ENCODE assay signal across 8 cellular contexts in genomic region chr20:20017852-20018245, GRCh38. TPM values are rescaled to one million over a fixed set of nuclear protein-coding genes. Genes with fewer than 3 reads are reported as not detected.
DNase-seq lines count a peak whose midpoint lies in the region; ATAC-seq and TF ChIP-seq lines count a peak whose summit lies in the region.

No MANE protein-coding gene starts in this region.

- no TSS peak for BruUV-seq in Panc1 (replicated peaks; lab: Mats Ljungman, UMichigan)

- peak overlapping the region; percentile 85 for H3K27ac ChIP-seq in CD4-positive, alpha-beta memory T cell (ENCODE audit: low read depth, low read length)
- H3K27ac ChIP-seq in Panc1 (ENCODE audit: low read length): peak overlapping the region; percentile 88

- intact Hi-C loops in CD4-positive, alpha-beta memory T cell (cut with micrococcal nuclease): loop anchor here (1.0 to 10.0 kb wide), 3 partner anchors 34 to 1431 kb away; partner anchors contain the start of genes CFAP61, CRNKL1, DTD1 and RALGAPA2
- intact Hi-C loops in Panc1 (cut with micrococcal nuclease; ENCODE audit: unreplicated experiment): no loop called here

- no peaks in the 10 kb centered on the region for H3K27me3 ChIP-seq in CD4-positive, alpha-beta memory T cell (ENCODE audit: insufficient read depth, low read length)
- no peaks in the 10 kb centered on the region for H3K27me3 ChIP-seq in HAP-1 (ENCODE audit: low read depth)
- no peaks in the 10 kb centered on the region for H3K27me3 ChIP-seq in Panc1 (ENCODE audit: control insufficient read depth, insufficient read depth, low read length)

- no peak for TF ChIP-seq CTCF in Panc1 (IDR thresholded peaks at IDR 0.05)

- H3K36me3 ChIP-seq in CD4-positive, alpha-beta memory T cell (ENCODE audit: insufficient read depth, low read length): no peaks in the 10 kb centered on the region
- H3K36me3 ChIP-seq in HAP-1 (replicated peaks) (peaks cover 18% of the 10 kb centered on the region), Panc1 (ENCODE audit: control insufficient read depth, insufficient read depth, low read length) (no peaks in the 10 kb centered on the region; the same call in 1 of the 2 replicates)

- CTCF ChIA-PET in CD4-positive, alpha-beta memory T cell (lab: Charles Lee; ENCODE audit: partially characterized antibody): interaction anchor here (1.2 to 3.1 kb wide), 3 partner anchors 9 to 34 kb away, joined by 3 to 40 read pairs (median 6); partner anchors contain the start of genes CFAP61 and CRNKL1
- CTCF ChIA-PET in Panc1 (lab: Charles Lee): no interaction called here

- no peak for ATAC-seq in Panc1
- ATAC-seq in effector memory CD8-positive, alpha-beta T cell (replicated peaks): peak; percentile 17
- peak in 1 of 2 donors; percentile 22 for ATAC-seq in naive thymus-derived CD8-positive, alpha-beta T cell
- no peak for ATAC-seq in GM18867 (IDR thresholded peaks at IDR 0.05; ENCODE audit: unreplicated experiment)

- peak overlapping the region; percentile 61 to 70 for H3K4me3 ChIP-seq in CD4-positive, alpha-beta memory T cell (ENCODE audit: low read length in 2 of 2)
- H3K4me3 ChIP-seq in HAP-1 (peak overlapping the region; percentile 86), Panc1 (ENCODE audit: low read depth in 2 of 2, low read length in 2 of 2) (peak overlapping the region; percentile 80 to 90)

- peaks cover 7 to 20% of the 10 kb centered on the region in 2 donors for H3K36me3 Mint-ChIP-seq in CD4-positive, alpha-beta memory T cell
- H3K36me3 Mint-ChIP-seq in effector memory CD8-positive, alpha-beta T cell (ENCODE audit: insufficient read depth): peaks cover 15% of the 10 kb centered on the region
- peaks cover 0 to 14% (median 1%) of the 10 kb centered on the region in 3 donors for H3K36me3 Mint-ChIP-seq in naive thymus-derived CD8-positive, alpha-beta T cell

- peak overlapping the region; percentile 84 to 94 (median 89) for H3K4me3 Mint-ChIP-seq in CD4-positive, alpha-beta memory T cell
- H3K4me3 Mint-ChIP-seq in effector memory CD8-positive, alpha-beta T cell: peak overlapping the region; percentile 92 to 93
- peak overlapping the region; percentile 82 to 95 (median 90) for H3K4me3 Mint-ChIP-seq in naive thymus-derived CD8-positive, alpha-beta T cell

- H3K9me3 Mint-ChIP-seq in CD4-positive, alpha-beta memory T cell: no peaks in the 10 kb centered on the region
- no peaks in the 10 kb centered on the region for H3K9me3 Mint-ChIP-seq in effector memory CD8-positive, alpha-beta T cell
- H3K9me3 Mint-ChIP-seq in naive thymus-derived CD8-positive, alpha-beta T cell: no peaks in the 10 kb centered on the region

- DNase-seq in CD4-positive, alpha-beta memory T cell: peak in 3 of 5 donors; percentile 7 to 18 (median 10)
- DNase-seq in HAP-1 (ENCODE audit: low spot score in 2 of 2): no peak
- DNase-seq in Panc1 (ENCODE audit: low read depth, low spot score): no peak
- DNase-seq in effector memory CD8-positive, alpha-beta T cell: no peak
- peak in 3 of 10 donors; percentile 3 to 23 (median 14) for DNase-seq in naive thymus-derived CD8-positive, alpha-beta T cell
- no peak for DNase-seq in inferior parietal cortex (ENCODE audit: extremely low spot score)
- DNase-seq in D341Med (ENCODE audit: low spot score): no peak

- peaks cover 35 to 58% (median 47%) of the 10 kb centered on the region in 4 donors for H3K4me1 Mint-ChIP-seq in CD4-positive, alpha-beta memory T cell
- peaks cover 36 to 44% of the 10 kb centered on the region in 2 donors for H3K4me1 Mint-ChIP-seq in effector memory CD8-positive, alpha-beta T cell (ENCODE audit: low read depth in 2 of 2)
- H3K4me1 Mint-ChIP-seq in naive thymus-derived CD8-positive, alpha-beta T cell: peaks cover 31 to 65% (median 53%) of the 10 kb centered on the region in 4 donors

- no peaks in the 10 kb centered on the region for H3K9me3 ChIP-seq in CD4-positive, alpha-beta memory T cell (ENCODE audit: control insufficient read depth in 1 of 2, low read length in 2 of 2)
- no peaks in the 10 kb centered on the region for H3K9me3 ChIP-seq in HAP-1
- H3K9me3 ChIP-seq in Panc1 (ENCODE audit: control insufficient read depth, insufficient read depth, low read depth, low read length): no peaks in the 10 kb centered on the region

- H3K27ac Mint-ChIP-seq in CD4-positive, alpha-beta memory T cell: peak overlapping the region; percentile 38 to 92 (median 88)
- H3K27ac Mint-ChIP-seq in effector memory CD8-positive, alpha-beta T cell: peak overlapping the region; percentile 96
- H3K27ac Mint-ChIP-seq in naive thymus-derived CD8-positive, alpha-beta T cell: peak overlapping the region; percentile 61 to 96 (median 93)

- no peaks in the 10 kb centered on the region for H3K27me3 Mint-ChIP-seq in CD4-positive, alpha-beta memory T cell
- H3K27me3 Mint-ChIP-seq in effector memory CD8-positive, alpha-beta T cell: no peaks in the 10 kb centered on the region
- no peaks in the 10 kb centered on the region for H3K27me3 Mint-ChIP-seq in naive thymus-derived CD8-positive, alpha-beta T cell

- peaks cover 54% of the 10 kb centered on the region for H3K4me1 ChIP-seq in CD4-positive, alpha-beta memory T cell (ENCODE audit: insufficient read depth, low read length)
- H3K4me1 ChIP-seq in HAP-1: peaks cover 14% of the 10 kb centered on the region
- peaks cover 26% of the 10 kb centered on the region for H3K4me1 ChIP-seq in Panc1 (ENCODE audit: control insufficient read depth, insufficient read depth, low read length)

- POLR2A ChIA-PET in CD4-positive, alpha-beta memory T cell (lab: Charles Lee; ENCODE audit: partially characterized antibody): interaction anchor here (0.7 to 7.4 kb wide), 4 partner anchors 10 to 1085 kb away, joined by 3 to 84 read pairs (median 4); partner anchors contain the start of genes CFAP61 and CRNKL1
- POLR2A ChIA-PET in Panc1 (lab: Charles Lee): no interaction called here
- POLR2A ChIA-PET in naive thymus-derived CD8-positive, alpha-beta T cell (lab: Charles Lee): interaction anchor here (0.8 to 2.1 kb wide), 3 partner anchors 10 to 34 kb away, joined by 4 to 48 read pairs (median 9); partner anchors contain the start of genes CFAP61 and CRNKL1

- in situ Hi-C loops in HAP-1 (cut with MboI; ENCODE audit: low sequenced_read_pairs): no loop called here
- in situ Hi-C loops in Panc1 (cut with HindIII; ENCODE audit: low pct_unique_long_range_greater_than_20kb, low sequenced_read_pairs): no loop called here

RNA-seq across cellular contexts. Expression of gene NAA20, which starts 0.7 kb away (rescaled TPM):
- total RNA-seq in CD4-positive, alpha-beta memory T cell: 10 to 100 TPM; 32.5 to 33.5 TPM
- polyA plus RNA-seq in CD4-positive, alpha-beta memory T cell: 100 to 1,000 TPM in 1 of 2 donors, 10 to 100 TPM in 1; 80.0 to 116 TPM
- 65.6 TPM for total RNA-seq in Panc1 (2021; ENCODE audit: unreplicated experiment)
- 56.9 TPM for polyA plus RNA-seq in Panc1 (2012; ENCODE audit: insufficient read length)
- total RNA-seq in naive thymus-derived CD8-positive, alpha-beta T cell: 10 to 100 TPM; 40.9 to 41.5 TPM
- 10 to 100 TPM; 75.0 to 82.4 (median 79.9) TPM for polyA plus RNA-seq in naive thymus-derived CD8-positive, alpha-beta T cell

RNA-seq across cellular contexts. Expression of gene CRNKL1, which starts 34.4 kb away (rescaled TPM):
- total RNA-seq in CD4-positive, alpha-beta memory T cell: 10 to 100 TPM; 30.0 to 32.9 TPM
- 10 to 100 TPM; 10.4 to 16.1 TPM for polyA plus RNA-seq in CD4-positive, alpha-beta memory T cell
- 16.4 TPM for total RNA-seq in Panc1 (2021; ENCODE audit: unreplicated experiment)
- 13.1 TPM for polyA plus RNA-seq in Panc1 (2012; ENCODE audit: insufficient read length)
- 10 to 100 TPM; 26.7 to 34.3 TPM for total RNA-seq in naive thymus-derived CD8-positive, alpha-beta T cell
- 10 to 100 TPM in 1 of 3 donors, 1 to 10 TPM in 2; 6.9 to 14.6 (median 9.0) TPM for polyA plus RNA-seq in naive thymus-derived CD8-positive, alpha-beta T cell

RNA-seq across cellular contexts. Expression of gene CFAP61, which starts 34.5 kb away (rescaled TPM):
- total RNA-seq in CD4-positive, alpha-beta memory T cell: not detected
- not detected for polyA plus RNA-seq in CD4-positive, alpha-beta memory T cell
- total RNA-seq in Panc1 (2021; ENCODE audit: unreplicated experiment): 0.28 TPM
- polyA plus RNA-seq in Panc1 (2012; ENCODE audit: insufficient read length): not detected
- not detected for total RNA-seq in naive thymus-derived CD8-positive, alpha-beta T cell
- not detected for polyA plus RNA-seq in naive thymus-derived CD8-positive, alpha-beta T cell

Comparison
In these comparisons a context has a peak if more than half of its experiments do, and no peak if none do; other contexts are left out.
1. DNase-seq: peak in CD4-positive, alpha-beta memory T cell (3 of 5); none in HAP-1 (0 of 2), Panc1 (single experiment), effector memory CD8-positive, alpha-beta T cell (0 of 3), inferior parietal cortex (single experiment) and D341Med (single experiment).
2. Peak in every context shown above with its lines, with median percentiles within 50 percentile points of each other: H3K4me3 ChIP-seq, H3K27ac Mint-ChIP-seq and H3K4me3 Mint-ChIP-seq.